ENCODE assay signal across 8 cellular contexts in the genomic region with DNA sequence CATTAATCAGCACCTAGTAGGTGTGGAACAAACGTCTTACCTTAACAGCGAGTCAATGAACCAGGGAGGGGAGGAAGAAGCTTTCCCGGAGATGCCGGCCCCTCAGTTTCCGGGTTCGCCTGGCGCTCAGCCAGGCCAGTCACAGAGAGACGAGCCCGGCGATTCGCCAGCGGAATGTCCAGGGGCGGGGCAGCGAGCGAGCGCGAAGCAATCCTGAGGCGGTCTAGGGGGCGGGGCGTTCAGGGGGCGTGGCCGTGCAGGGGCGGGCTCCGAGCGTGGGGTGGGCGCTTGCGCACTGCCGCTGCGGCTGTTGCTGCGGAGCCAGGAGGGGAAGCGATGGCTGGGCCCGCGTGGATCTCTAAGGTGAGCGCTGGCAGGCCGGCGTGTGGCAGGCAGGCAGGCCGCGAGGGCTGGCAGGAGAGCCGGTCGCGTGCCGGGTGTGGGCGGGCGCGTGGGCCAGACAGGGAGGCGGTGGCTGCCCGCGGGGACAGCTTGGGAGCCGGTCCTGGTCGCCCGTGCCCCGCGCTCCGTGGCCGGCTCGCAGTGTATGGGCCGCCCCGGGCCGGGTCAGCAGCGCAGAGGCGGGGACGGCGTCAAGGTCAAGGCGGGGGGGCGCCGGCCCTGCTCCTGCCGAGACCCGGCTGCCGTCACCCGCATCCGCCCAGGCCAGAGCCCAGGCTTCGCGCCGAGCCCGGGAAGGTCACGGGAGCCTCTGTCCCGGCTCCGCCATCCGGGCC. TPM values are rescaled to one million over a fixed set of nuclear protein-coding genes. Genes with fewer than 3 reads are reported as not detected.
DNase-seq lines count a peak whose midpoint lies in the region; ATAC-seq, FAIRE-seq and TF ChIP-seq lines count a peak whose summit lies in the region.

Gene IDH3A, plus strand, starts transcription at position 295 of the 737 bp plus-strand sequence. Its CDS starts 42 bp downstream, at position 337.

- no peaks in the 10 kb centered on the region for H4K20me1 ChIP-seq in mammary epithelial cell (ENCODE audit: insufficient read depth, low read length)

- peak within 1 kb of the TSS; percentile 71 for H3K9ac ChIP-seq in mammary epithelial cell (ENCODE audit: insufficient read depth, low read length)

- H3K79me2 ChIP-seq in mammary epithelial cell (ENCODE audit: insufficient read depth, low read length) = peaks cover 43% of the 10 kb centered on the region

- peak; percentile 100 for DNase-seq in AG08395 (ENCODE audit: low spot score)
- peak; percentile 94 for DNase-seq in NCI-H2227 treated with DMSO at 0.1 percent for 48 hours (lab: John Stamatoyannopoulos, UW)
- DNase-seq in mammary epithelial cell = peak; percentile 95
- peak; percentile 99 for DNase-seq in iPS-NIHi7 (ENCODE audit: extremely low spot score)
- DNase-seq in small intestine = peak; percentile 98

- H3K27ac ChIP-seq in mammary epithelial cell (ENCODE audit: insufficient read depth, low read depth, low read length) = peak within 1 kb of the TSS; percentile 52
- H3K27ac ChIP-seq in small intestine (ENCODE audit: low read depth in 1 of 2, low read length in 1 of 2) = peak within 1 kb of the TSS; percentile 84 to 92

- H2AFZ ChIP-seq in mammary epithelial cell (ENCODE audit: low read depth, low read length) = peak within 1 kb of the TSS; percentile 91

- in situ Hi-C loops in mammary epithelial cell (cut with MboI; ENCODE audit: low sequenced_read_pairs in 2 of 2) = no loop called here

- H3K4me3 ChIP-seq in WI38 (ENCODE audit: low read depth, low read length) = peak within 1 kb of the TSS; percentile 78
- H3K4me3 ChIP-seq in mammary epithelial cell (replicated peaks in 1 of 3; ENCODE audit: insufficient read depth in 1 of 3, low read depth in 2 of 3, low read length in 3 of 3) = peak within 1 kb of the TSS; percentile 74 to 76 (median 76)
- H3K4me3 ChIP-seq in small intestine (ENCODE audit: low read depth in 1 of 2, low read length in 2 of 2) = peak within 1 kb of the TSS; percentile 78 to 98

- peak; percentile 75 for ATAC-seq in GM18909 (IDR thresholded peaks at IDR 0.05; ENCODE audit: poor library complexity, unreplicated experiment)
- peak; percentile 75 for ATAC-seq in HG03159 (IDR thresholded peaks at IDR 0.05; ENCODE audit: unreplicated experiment)

- H3K27me3 ChIP-seq in mammary epithelial cell (ENCODE audit: insufficient read depth, low read length) = no peaks in the 10 kb centered on the region
- H3K27me3 ChIP-seq in small intestine (ENCODE audit: control insufficient read depth in 2 of 2, insufficient read depth in 2 of 2, low read length in 2 of 2) = no peaks in the 10 kb centered on the region

- CTCF ChIA-PET in mammary epithelial cell (lab: Charles Lee; ENCODE audit: low non-redundant PET) = no interaction called here

- intact Hi-C loops in mammary epithelial cell (cut with micrococcal nuclease) = loop anchor here (1.0 kb wide), 1 partner anchor 16 kb away; no protein-coding TSS in a partner anchor

- H3K4me2 ChIP-seq in mammary epithelial cell (ENCODE audit: insufficient read depth, low read depth, low read length) = peak within 1 kb of the TSS; percentile 93

- dilution Hi-C loops in mammary epithelial cell (cut with HindIII; ENCODE audit: low sequenced_read_pairs) = no loop called here

- H3K9me3 ChIP-seq in mammary epithelial cell (replicated peaks; ENCODE audit: insufficient read depth, low read length) (no peaks in the 10 kb centered on the region), small intestine (ENCODE audit: control insufficient read depth, low read depth) (no peaks in the 10 kb centered on the region)

- 2% methylated on average over 10 of the region's 79 CpGs for WGBS in mammary epithelial cell (ENCODE audit: low coverage, missing lambda C conversion rate)
- 0 to 1% (median 0%) methylated on average over 38 to 79 of the region's 79 CpGs for WGBS in small intestine, 3 donors

- H3K4me1 ChIP-seq in mammary epithelial cell (ENCODE audit: insufficient read depth, low read length) (peaks cover 22% of the 10 kb centered on the region), small intestine (ENCODE audit: control insufficient read depth in 2 of 2, insufficient read depth in 1 of 2, low read depth in 1 of 2, low read length in 1 of 2) (peaks cover 0 to 6% of the 10 kb centered on the region in 2 donors)

- no peak for TF ChIP-seq CTCF in WI38 (IDR thresholded peaks at IDR 0.05; ENCODE audit: low read depth, low read length)
- TF ChIP-seq CTCF in mammary epithelial cell (conservative IDR thresholded peaks at IDR 0.05 in 1 of 2, IDR thresholded peaks at IDR 0.05 in 1 of 2; ENCODE audit: extremely low read depth in 1 of 2, insufficient read depth in 1 of 2, low read depth in 1 of 2, low read length in 2 of 2) = no peak

- no peak for FAIRE-seq in small intestine (lab: Jason Lieb, UNC)

- no peaks in the 10 kb centered on the region for H3K36me3 ChIP-seq in mammary epithelial cell (ENCODE audit: insufficient read depth, low read length)
- peaks cover 0 to 2% of the 10 kb centered on the region in 2 donors for H3K36me3 ChIP-seq in small intestine (ENCODE audit: control insufficient read depth in 2 of 2, insufficient read depth in 2 of 2, low read length in 2 of 2)

- BruUV-seq in mammary epithelial cell (replicated peaks; lab: Mats Ljungman, UMichigan) = TSS peak; percentile 41

RNA-seq across cellular contexts. Expression of gene IDH3A, which starts in this region (rescaled TPM):
- 100 to 1,000 TPM in 1 of 2 donors, 10 to 100 TPM in 1; 47.8 to 101 TPM for total RNA-seq in mammary epithelial cell
- polyA plus RNA-seq in mammary epithelial cell (82.3 TPM), small intestine (10 to 100 TPM; 90.6 to 97.5 (median 95.0) TPM)
- polyA minus RNA-seq in mammary epithelial cell = 178 TPM

Comparison
In these comparisons a context has a peak if more than half of its experiments do, and no peak if none do; other contexts are left out.
1. Peak in every context shown above with its lines: DNase-seq, ATAC-seq, H3K4me3 ChIP-seq and H3K27ac ChIP-seq.